In the genomic region with DNA sequence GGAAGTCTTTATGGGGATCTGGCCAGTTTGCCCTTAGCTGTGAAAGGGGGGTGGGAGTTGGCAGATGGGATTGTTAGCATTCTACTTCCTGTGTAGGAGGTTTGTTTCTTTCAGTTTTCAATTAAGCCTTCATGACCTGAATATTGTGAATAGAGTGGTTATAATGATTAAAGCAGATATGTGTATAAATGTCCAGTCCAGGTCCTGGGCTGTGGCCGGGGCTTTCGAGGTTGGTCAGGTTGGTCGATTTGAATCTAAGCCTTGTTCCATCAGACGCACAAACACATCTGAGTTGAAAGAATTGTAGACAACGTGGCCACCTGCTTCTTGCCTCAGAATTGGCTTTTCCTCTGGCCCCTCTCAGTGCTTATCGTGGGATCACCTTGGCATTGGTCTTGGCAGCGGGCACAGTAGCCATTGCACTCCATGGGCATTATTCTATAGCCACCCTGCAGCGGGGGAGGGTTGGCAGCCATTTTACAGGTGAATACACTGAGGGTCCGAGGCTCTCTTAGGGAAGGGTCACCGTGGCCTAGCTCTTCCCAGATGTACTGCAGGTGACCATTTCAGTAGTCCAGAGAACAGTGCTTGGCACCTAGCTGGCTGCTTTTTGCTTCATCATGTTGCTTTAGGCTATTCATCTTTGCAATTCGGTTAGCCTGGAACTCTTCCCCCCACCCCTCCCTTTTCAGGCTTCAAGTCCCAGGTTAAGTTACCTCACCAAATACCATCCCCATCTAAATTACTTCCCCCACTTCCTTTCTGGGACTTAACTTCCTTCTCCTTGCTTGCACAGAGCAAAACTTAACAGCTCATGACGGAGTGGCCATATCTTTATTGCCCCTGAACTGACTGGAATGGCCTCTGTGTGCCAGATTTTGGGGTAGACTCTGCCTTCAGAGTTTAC, we compare ENCODE assay signal across 8 cellular contexts. TPM values are rescaled to one million over a fixed set of nuclear protein-coding genes. Genes with fewer than 3 reads are reported as not detected.
DNase-seq lines count a peak whose midpoint lies in the region; ATAC-seq and TF ChIP-seq lines count a peak whose summit lies in the region.

No MANE protein-coding gene starts in this region.

- H3K4me1 ChIP-seq in hepatocyte (ENCODE audit: insufficient read depth): peaks cover 16% of the 10 kb centered on the region

- H3K4me2 ChIP-seq in hepatocyte: peak overlapping the region; percentile 82

- in situ Hi-C loops in G401 (cut with HindIII; ENCODE audit: low sequenced_read_pairs): no loop called here

- peaks cover 49% of the 10 kb centered on the region for H4K20me1 ChIP-seq in hepatocyte (ENCODE audit: insufficient read depth, poor library complexity, severe bottlenecking)

- H3K4me3 ChIP-seq in WERI-Rb-1 (ENCODE audit: low read depth, low read length) (peak overlapping the region; percentile 86), hepatocyte (peak overlapping the region; percentile 85), skin epidermis (peak overlapping the region; percentile 74 to 99 (median 93))

- H3K9me3 ChIP-seq in WERI-Rb-1 (ENCODE audit: severe bottlenecking) (peaks cover 3% of the 10 kb centered on the region), hepatocyte (ENCODE audit: low read depth) (no peaks in the 10 kb centered on the region)

- H3K27me3 ChIP-seq in WERI-Rb-1 (ENCODE audit: insufficient read depth, low read depth, severe bottlenecking) (no peaks in the 10 kb centered on the region), hepatocyte (no peaks in the 10 kb centered on the region)

- peaks cover 59% of the 10 kb centered on the region for H3K79me2 ChIP-seq in hepatocyte

- H3K27ac ChIP-seq in WERI-Rb-1 (peak overlapping the region; percentile 84), hepatocyte (peak overlapping the region; percentile 92), skin epidermis (peak overlapping the region in 20 of 21 experiments; percentile 85 to 98 (median 92))

- WGBS in hepatocyte (ENCODE audit: low lambda C conversion rate, missing lambda C conversion rate): 12% methylated on average over 12 of the region's 12 CpGs

- H2AFZ ChIP-seq in hepatocyte: peak overlapping the region; percentile 44

- TF ChIP-seq CTCF in WERI-Rb-1 (IDR thresholded peaks at IDR 0.05; ENCODE audit: low read depth, low read length) (no peak), hepatocyte (IDR thresholded peaks at IDR 0.05; ENCODE audit: poor library complexity) (no peak)

- no peaks in the 10 kb centered on the region for H3K9me2 ChIP-seq in hepatocyte (replicated peaks; ENCODE audit: insufficient read depth)

- DNase-seq in G401 (ENCODE audit: low spot score): peak; percentile 32
- no peak for DNase-seq in WERI-Rb-1
- DNase-seq in hepatocyte (ENCODE audit: low spot score): peak; percentile 27
- no peak for DNase-seq in occipital lobe (lab: John Stamatoyannopoulos, UW)
- DNase-seq in NCI-H510A treated with DMSO at 0.1 percent for 48 hours (lab: John Stamatoyannopoulos, UW): no peak

- H3K36me3 ChIP-seq in WERI-Rb-1 (peaks cover 39% of the 10 kb centered on the region), hepatocyte (replicated peaks; ENCODE audit: insufficient read depth, low read depth) (no peaks in the 10 kb centered on the region)

- peak; percentile 3 for ATAC-seq in HG02885 (IDR thresholded peaks at IDR 0.05; ENCODE audit: poor library complexity, unreplicated experiment)
- no peak for ATAC-seq in GM18858 (IDR thresholded peaks at IDR 0.05; ENCODE audit: unreplicated experiment)

RNA-seq across cellular contexts. Expression of a gene that starts 1.1 kb away (rescaled TPM):
- 75.1 and 79.8 TPM in 2 replicates for total RNA-seq in G401 (2014; rRNA removed; shearing (Covaris generic))
- total RNA-seq in hepatocyte (67.1 and 93.7 TPM in 2 replicates), occipital lobe (38.7 TPM)
- 64.8 and 65.8 TPM in 2 replicates for polyA plus RNA-seq in hepatocyte

RNA-seq across cellular contexts. Expression of a gene that starts 21.9 kb away (rescaled TPM):
- total RNA-seq in G401 (2014; rRNA removed; shearing (Covaris generic)): 0.80 and 1.6 TPM in 2 replicates
- 4.9 and 5.9 TPM in 2 replicates for total RNA-seq in hepatocyte
- polyA plus RNA-seq in hepatocyte: 9.6 and 10.1 TPM in 2 replicates
- total RNA-seq in occipital lobe: 2.7 TPM

RNA-seq across cellular contexts. Expression of a gene that starts 45.5 kb away (rescaled TPM):
- 2.9 and 7.5 TPM in 2 replicates for total RNA-seq in G401 (2014; rRNA removed; shearing (Covaris generic))
- total RNA-seq in hepatocyte: 2.9 and 3.0 TPM in 2 replicates
- polyA plus RNA-seq in hepatocyte: 8.4 and 9.8 TPM in 2 replicates
- total RNA-seq in occipital lobe: not detected

Comparison
In these comparisons a context has a peak if more than half of its experiments do, and no peak if none do; other contexts are left out.
1. DNase-seq: peak in G401 (single experiment) and hepatocyte (single experiment); none in WERI-Rb-1 (single experiment), occipital lobe (single experiment) and NCI-H510A treated with DMSO at 0.1 percent for 48 hours (single experiment).
2. Peak in every context shown above with its lines, with median percentiles within 50 percentile points of each other: H3K27ac ChIP-seq and H3K4me3 ChIP-seq.